ENCODE assay signal across 9 cellular contexts in the genomic region with DNA sequence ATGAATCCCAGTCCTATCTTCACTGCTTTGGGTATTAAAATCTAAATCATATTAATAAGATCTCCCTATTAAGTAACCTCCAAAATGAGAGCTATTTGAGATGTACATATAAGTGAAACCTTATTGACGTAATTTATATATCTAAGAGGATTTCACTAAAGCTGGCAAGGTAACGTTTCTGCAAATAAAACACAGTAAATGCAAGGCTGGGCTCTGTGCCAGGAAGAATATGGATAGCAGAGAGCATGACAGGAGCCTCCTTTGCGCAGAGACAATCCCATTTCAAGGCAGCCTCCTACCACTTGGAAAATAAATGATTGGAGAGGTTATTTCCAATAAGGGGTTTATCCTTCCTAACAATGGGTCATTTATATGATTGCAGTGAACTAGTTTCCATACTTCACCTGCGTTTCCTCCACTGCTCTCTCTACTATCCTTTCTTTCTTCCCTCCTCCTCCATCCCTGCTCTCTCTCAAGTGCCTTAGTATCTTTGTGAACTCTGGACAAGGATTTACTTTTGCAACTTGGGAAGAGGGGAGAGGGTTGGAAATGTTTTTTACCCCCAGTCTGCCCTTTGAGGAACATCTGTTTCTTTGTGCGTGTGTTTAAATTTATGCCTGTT. TPM values are rescaled to one million over a fixed set of nuclear protein-coding genes. Genes with fewer than 3 reads are reported as not detected.
DNase-seq lines count a peak whose midpoint lies in the region; ATAC-seq and TF ChIP-seq lines count a peak whose summit lies in the region.
"Had no signal": no experiment of that assay in that cellular context is flagged by ENCODE, and none has a peak within 500 bp of the region (broad histone marks: within the 10 kb centered on the region; RNA-seq: fewer than 3 reads in every experiment).

No MANE protein-coding gene starts in this region.

- H3K27ac Mint-ChIP-seq in activated naive CD8-positive, alpha-beta T cell, result no peak overlapping the region
- no peak overlapping the region for H3K27ac Mint-ChIP-seq in activated T-helper 1 cell treated with anti-CD3 and anti-CD28 coated beads, Interleukin-12 subunit alpha, Interleukin-12 subunit beta, Interleukin-2, Interleukin-4 antibody, amounts not matched to agents 30 ng/mL and 10 ng/mL and 1 ng/mL, durations not matched to agents 14 hours and 24 hours and 36 hours

- TF ChIP-seq CTCF in right atrium auricular region (IDR thresholded peaks at IDR 0.05) (no peak), vagina (IDR thresholded peaks at IDR 0.05) (no peak)

- H3K27ac ChIP-seq in right atrium auricular region (peak overlapping the region; percentile 98), vagina (peak overlapping the region; percentile 95)

- peak overlapping the region; percentile 78 for H3K4me3 Mint-ChIP-seq in activated naive CD8-positive, alpha-beta T cell
- H3K4me3 Mint-ChIP-seq in activated T-helper 1 cell treated with anti-CD3 and anti-CD28 coated beads, Interleukin-12 subunit alpha, Interleukin-12 subunit beta, Interleukin-2, Interleukin-4 antibody, amounts not matched to agents 30 ng/mL and 10 ng/mL and 1 ng/mL, durations not matched to agents 14 hours and 24 hours and 36 hours, result no peak overlapping the region

- no peaks in the 10 kb centered on the region for H3K36me3 ChIP-seq in right atrium auricular region
- H3K36me3 ChIP-seq in vagina, result no peaks in the 10 kb centered on the region

- no peaks in the 10 kb centered on the region for H3K9me3 ChIP-seq in right atrium auricular region
- no peaks in the 10 kb centered on the region for H3K9me3 ChIP-seq in vagina

- ATAC-seq in left cardiac atrium, result no peak
- ATAC-seq in GM21390 (IDR thresholded peaks at IDR 0.05; ENCODE audit: unreplicated experiment), result no peak

- no peak for DNase-seq in right atrium auricular region (ENCODE audit: low spot score)
- no peak for DNase-seq in left cardiac atrium
- DNase-seq in left kidney (ENCODE audit: low read depth, low spot score), result peak; percentile 43
- no peak for DNase-seq in vagina (ENCODE audit: extremely low spot score in 2 of 2)
- DNase-seq in AG08396 (ENCODE audit: low spot score), result no peak
- DNase-seq in activated T-helper 1 cell treated with anti-CD3 and anti-CD28 coated beads, Interleukin-12 subunit alpha, Interleukin-12 subunit beta, Interleukin-2, Interleukin-4 antibody, amounts not matched to agents 30 ng/mL and 10 ng/mL and 1 ng/mL, durations not matched to agents 14 hours and 24 hours and 36 hours (ENCODE audit: low spot score), result no peak
- DNase-seq: amniotic stem cell had no signal

- H3K9me3 Mint-ChIP-seq in activated naive CD8-positive, alpha-beta T cell (ENCODE audit: low read depth), result no peaks in the 10 kb centered on the region
- H3K9me3 Mint-ChIP-seq in activated T-helper 1 cell treated with anti-CD3 and anti-CD28 coated beads, Interleukin-12 subunit alpha, Interleukin-12 subunit beta, Interleukin-2, Interleukin-4 antibody, amounts not matched to agents 30 ng/mL and 10 ng/mL and 1 ng/mL, durations not matched to agents 14 hours and 24 hours and 36 hours, result no peaks in the 10 kb centered on the region

- H3K4me3 ChIP-seq in right atrium auricular region (peak overlapping the region in 1 of 2 donors; percentile 95), vagina (peak overlapping the region in 1 of 2 donors; percentile 26)

- no peaks in the 10 kb centered on the region for H3K36me3 Mint-ChIP-seq in activated naive CD8-positive, alpha-beta T cell
- H3K36me3 Mint-ChIP-seq in activated T-helper 1 cell treated with anti-CD3 and anti-CD28 coated beads, Interleukin-12 subunit alpha, Interleukin-12 subunit beta, Interleukin-2, Interleukin-4 antibody, amounts not matched to agents 30 ng/mL and 10 ng/mL and 1 ng/mL, durations not matched to agents 14 hours and 24 hours and 36 hours (ENCODE audit: low read depth), result peaks cover 3% of the 10 kb centered on the region

- no peaks in the 10 kb centered on the region for H3K27me3 ChIP-seq in right atrium auricular region
- H3K27me3 ChIP-seq in vagina, result no peaks in the 10 kb centered on the region

- intact Hi-C loops in left cardiac atrium (cut with DNase I) (loop anchor here in 1 of 2 donors (5.0 to 10.0 kb wide), 2 partner anchors 165 to 258 kb away; no protein-coding TSS in a partner anchor), vagina (cut with DNase I) (no loop called here)
- intact Hi-C loops in activated T-helper 1 cell treated with anti-CD3 and anti-CD28 coated beads, Interleukin-12 subunit alpha, Interleukin-12 subunit beta, Interleukin-2, Interleukin-4 antibody, amounts not matched to agents 30 ng/mL and 10 ng/mL and 1 ng/mL, durations not matched to agents 14 hours and 24 hours and 36 hours (cut with micrococcal nuclease), result no loop called here

- H3K4me1 ChIP-seq in right atrium auricular region (peaks cover 0 to 45% of the 10 kb centered on the region in 2 donors), vagina (peaks cover 45% of the 10 kb centered on the region)

- H3K27me3 Mint-ChIP-seq in activated naive CD8-positive, alpha-beta T cell, result no peaks in the 10 kb centered on the region
- peaks cover 52% of the 10 kb centered on the region for H3K27me3 Mint-ChIP-seq in activated T-helper 1 cell treated with anti-CD3 and anti-CD28 coated beads, Interleukin-12 subunit alpha, Interleukin-12 subunit beta, Interleukin-2, Interleukin-4 antibody, amounts not matched to agents 30 ng/mL and 10 ng/mL and 1 ng/mL, durations not matched to agents 14 hours and 24 hours and 36 hours (ENCODE audit: insufficient read depth)

- TF ChIP-seq POLR2A in vagina (IDR thresholded peaks at IDR 0.05), result no peak

- H3K4me1 Mint-ChIP-seq in activated naive CD8-positive, alpha-beta T cell (ENCODE audit: low read depth), result peaks cover 57% of the 10 kb centered on the region
- peaks cover 50% of the 10 kb centered on the region for H3K4me1 Mint-ChIP-seq in activated T-helper 1 cell treated with anti-CD3 and anti-CD28 coated beads, Interleukin-12 subunit alpha, Interleukin-12 subunit beta, Interleukin-2, Interleukin-4 antibody, amounts not matched to agents 30 ng/mL and 10 ng/mL and 1 ng/mL, durations not matched to agents 14 hours and 24 hours and 36 hours (ENCODE audit: low read depth)

RNA-seq across cellular contexts. Expression of gene NFIA, which starts 3.0 kb away (rescaled TPM):
- 10 to 100 TPM; 75.3 to 81.3 TPM for total RNA-seq in right atrium auricular region
- total RNA-seq in left cardiac atrium, result 10 to 100 TPM; 94.1 to 97.8 TPM
- 59.2 TPM for total RNA-seq in vagina
- total RNA-seq in activated T-helper 1 cell treated with anti-CD3 and anti-CD28 coated beads, Interleukin-12 subunit alpha, Interleukin-12 subunit beta, Interleukin-2, Interleukin-4 antibody, amounts not matched to agents 30 ng/mL and 10 ng/mL and 1 ng/mL, durations not matched to agents 14 hours and 24 hours and 36 hours, result 0.41 and 0.69 TPM in 2 replicates

Comparison
In these comparisons a context has a peak if more than half of its experiments do, and no peak if none do; other contexts are left out.
1. RNA of gene NFIA, which starts 3.0 kb away (total RNA-seq): 94.1 to 97.8 TPM in left cardiac atrium, 75.3 to 81.3 TPM in right atrium auricular region and 59.2 TPM in vagina (single experiment); 0.41 to 0.69 TPM in activated T-helper 1 cell treated with anti-CD3 and anti-CD28 coated beads, Interleukin-12 subunit alpha, Interleukin-12 subunit beta, Interleukin-2, Interleukin-4 antibody, amounts not matched to agents 30 ng/mL and 10 ng/mL and 1 ng/mL, durations not matched to agents 14 hours and 24 hours and 36 hours; every median in the first group is over 10 times any median in the second.